ENCODE assay signal across 12 cellular contexts in genomic region chr17:37438141-37438540, GRCh38. TPM values are rescaled to one million over a fixed set of nuclear protein-coding genes. Genes with fewer than 3 reads are reported as not detected.
DNase-seq lines count a peak whose midpoint lies in the region; ATAC-seq and TF ChIP-seq lines count a peak whose summit lies in the region.
"Had no signal": no experiment of that assay in that cellular context is flagged by ENCODE, and none has a peak within 500 bp of the region (broad histone marks: within the 10 kb centered on the region; RNA-seq: fewer than 3 reads in every experiment).

No MANE protein-coding gene starts in this region.

- no peak overlapping the region for H3K9ac ChIP-seq in MM.1S (ENCODE audit: low read length)
- H3K9ac ChIP-seq in neural progenitor cell = no peak overlapping the region

- H3K4me3 ChIP-seq in MM.1S (ENCODE audit: low read length) = no peak overlapping the region
- no peak overlapping the region for H3K4me3 ChIP-seq in neural progenitor cell
- H3K4me3 ChIP-seq in uterus = no peak overlapping the region

- no peaks in the 10 kb centered on the region for H3K4me1 Mint-ChIP-seq in neural progenitor cell
- H3K4me1 Mint-ChIP-seq in natural killer cell treated with Interleukin-12 subunit alpha and Interleukin-12 subunit beta and Interleukin-15 and Interleukin-18, amount 100 ng/mL, for 72 hours (ENCODE audit: low read depth in 2 of 2) = peaks cover 0 to 5% of the 10 kb centered on the region in 2 donors

- no peak for ATAC-seq in natural killer cell treated with Interleukin-12 subunit alpha and Interleukin-12 subunit beta and Interleukin-15 and Interleukin-18, amount 100 ng/mL, for 72 hours

- peaks cover 21% of the 10 kb centered on the region for H3K36me3 Mint-ChIP-seq in neural progenitor cell
- H3K36me3 Mint-ChIP-seq in natural killer cell treated with Interleukin-12 subunit alpha and Interleukin-12 subunit beta and Interleukin-15 and Interleukin-18, amount 100 ng/mL, for 72 hours = peaks cover 16% of the 10 kb centered on the region

- H3F3A ChIP-seq in MM.1S (ENCODE audit: insufficient read depth, low read length) (peaks cover 14% of the 10 kb centered on the region), neural progenitor cell (ENCODE audit: low read depth) (no peaks in the 10 kb centered on the region)

- H4K20me1 ChIP-seq in MM.1S (ENCODE audit: insufficient read depth, low read length) (no peaks in the 10 kb centered on the region), neural progenitor cell (ENCODE audit: low read depth) (no peaks in the 10 kb centered on the region)

- H2AFZ ChIP-seq in MM.1S (ENCODE audit: low read length) (no peak overlapping the region), neural progenitor cell (replicated peaks) (no peak overlapping the region)

- no peak overlapping the region for H3K27ac Mint-ChIP-seq in neural progenitor cell
- H3K27ac Mint-ChIP-seq in natural killer cell treated with Interleukin-12 subunit alpha and Interleukin-12 subunit beta and Interleukin-15 and Interleukin-18, amount 100 ng/mL, for 72 hours = no peak overlapping the region
- H3K27ac Mint-ChIP-seq: activated naive CD8-positive, alpha-beta T cell treated with anti-CD3 and anti-CD28 coated beads, Interleukin-2, amount 10 ng/mL, durations not matched to agents 7 days and 5 days; stimulated activated naive CD8-positive, alpha-beta T cell treated with anti-CD3 and anti-CD28 coated beads, Interleukin-15, Interleukin-2, amounts not matched to agents 100 ng/mL and 50 ng/mL, for 24 hours had no signal

- H3K9me2 ChIP-seq in MM.1S (replicated peaks; ENCODE audit: insufficient read depth, low read length) = no peaks in the 10 kb centered on the region

- H3K4me2 ChIP-seq in MM.1S (ENCODE audit: low read depth, low read length) (no peak overlapping the region), neural progenitor cell (no peak overlapping the region)

- no peaks in the 10 kb centered on the region for H3K79me2 ChIP-seq in MM.1S (ENCODE audit: low read length)
- H3K79me2 ChIP-seq in neural progenitor cell (ENCODE audit: low read depth) = no peaks in the 10 kb centered on the region

- H3K4me1 ChIP-seq in MM.1S (ENCODE audit: low read length) = peaks cover 22% of the 10 kb centered on the region
- no peaks in the 10 kb centered on the region for H3K4me1 ChIP-seq in neural progenitor cell
- no peaks in the 10 kb centered on the region for H3K4me1 ChIP-seq in uterus

- peaks cover 2% of the 10 kb centered on the region for H3K27me3 Mint-ChIP-seq in neural progenitor cell (ENCODE audit: insufficient read depth, low read depth)
- no peaks in the 10 kb centered on the region for H3K27me3 Mint-ChIP-seq in natural killer cell treated with Interleukin-12 subunit alpha and Interleukin-12 subunit beta and Interleukin-15 and Interleukin-18, amount 100 ng/mL, for 72 hours
- H3K27me3 Mint-ChIP-seq: activated naive CD8-positive, alpha-beta T cell treated with anti-CD3 and anti-CD28 coated beads, Interleukin-2, amount 10 ng/mL, durations not matched to agents 7 days and 5 days; stimulated activated naive CD8-positive, alpha-beta T cell treated with anti-CD3 and anti-CD28 coated beads, Interleukin-15, Interleukin-2, amounts not matched to agents 100 ng/mL and 50 ng/mL, for 24 hours had no signal

- H3K9me3 Mint-ChIP-seq in neural progenitor cell = no peaks in the 10 kb centered on the region
- H3K9me3 Mint-ChIP-seq in natural killer cell treated with Interleukin-12 subunit alpha and Interleukin-12 subunit beta and Interleukin-15 and Interleukin-18, amount 100 ng/mL, for 72 hours = no peaks in the 10 kb centered on the region
- H3K9me3 Mint-ChIP-seq: activated naive CD8-positive, alpha-beta T cell treated with anti-CD3 and anti-CD28 coated beads, Interleukin-2, amount 10 ng/mL, durations not matched to agents 7 days and 5 days; stimulated activated naive CD8-positive, alpha-beta T cell treated with anti-CD3 and anti-CD28 coated beads, Interleukin-15, Interleukin-2, amounts not matched to agents 100 ng/mL and 50 ng/mL, for 24 hours had no signal

- no peak overlapping the region for H3K4me3 Mint-ChIP-seq in neural progenitor cell
- H3K4me3 Mint-ChIP-seq in natural killer cell treated with Interleukin-12 subunit alpha and Interleukin-12 subunit beta and Interleukin-15 and Interleukin-18, amount 100 ng/mL, for 72 hours = no peak overlapping the region
- H3K4me3 Mint-ChIP-seq: activated naive CD8-positive, alpha-beta T cell treated with anti-CD3 and anti-CD28 coated beads, Interleukin-2, amount 10 ng/mL, durations not matched to agents 7 days and 5 days; stimulated activated naive CD8-positive, alpha-beta T cell treated with anti-CD3 and anti-CD28 coated beads, Interleukin-15, Interleukin-2, amounts not matched to agents 100 ng/mL and 50 ng/mL, for 24 hours had no signal

- no peak for TF ChIP-seq POLR2A in uterus (IDR thresholded peaks at IDR 0.05)

- H3K27ac ChIP-seq in MM.1S (ENCODE audit: low read length) = no peak overlapping the region
- H3K27ac ChIP-seq in neural progenitor cell = no peak overlapping the region
- no peak overlapping the region for H3K27ac ChIP-seq in uterus

- intact Hi-C loops in uterus (cut with DNase I; ENCODE audit: low total_unique reads) = no loop called here

- no peaks in the 10 kb centered on the region for H3K27me3 ChIP-seq in MM.1S (replicated peaks; ENCODE audit: insufficient read depth, low read length)
- no peaks in the 10 kb centered on the region for H3K27me3 ChIP-seq in neural progenitor cell
- H3K27me3 ChIP-seq in uterus = no peaks in the 10 kb centered on the region

- TF ChIP-seq CTCF in MM.1S (IDR thresholded peaks at IDR 0.05; ENCODE audit: low read length) = peak; percentile 18; the same call in 1 of the 2 replicates
- TF ChIP-seq CTCF in neural progenitor cell (IDR thresholded peaks at IDR 0.05) = peak; percentile 48
- TF ChIP-seq CTCF in uterus (IDR thresholded peaks at IDR 0.05) = no peak

- H3K9me3 ChIP-seq in MM.1S (replicated peaks; ENCODE audit: insufficient read depth, low read length) (no peaks in the 10 kb centered on the region), neural progenitor cell (ENCODE audit: low read depth) (no peaks in the 10 kb centered on the region), uterus (no peaks in the 10 kb centered on the region)

- peak; percentile 16 for DNase-seq in ELR (ENCODE audit: low read depth)
- no peak for DNase-seq in MM.1S
- peak; percentile 21 for DNase-seq in dermis blood vessel endothelial cell
- DNase-seq in neural progenitor cell (ENCODE audit: low spot score) = no peak
- DNase-seq in foreskin melanocyte = no peak
- no peak for DNase-seq in uterus
- DNase-seq in natural killer cell treated with Interleukin-12 subunit alpha and Interleukin-12 subunit beta and Interleukin-15 and Interleukin-18, amount 100 ng/mL, for 72 hours (ENCODE audit: low spot score) = no peak
- DNase-seq in HK-2 (ENCODE audit: unreplicated experiment) = no peak
- DNase-seq: activated CD4-positive, CD25-positive, alpha-beta regulatory T cell; activated naive CD8-positive, alpha-beta T cell treated with anti-CD3 and anti-CD28 coated beads, Interleukin-2, amount 10 ng/mL, durations not matched to agents 7 days and 5 days; hypothalamus had no signal

- H3K36me3 ChIP-seq in MM.1S (replicated peaks; ENCODE audit: insufficient read depth, low read length) = no peaks in the 10 kb centered on the region; the same call in 1 of the 2 replicates
- no peaks in the 10 kb centered on the region for H3K36me3 ChIP-seq in neural progenitor cell
- no peaks in the 10 kb centered on the region for H3K36me3 ChIP-seq in uterus

RNA-seq across cellular contexts. Expression of gene TADA2A, which starts 31.5 kb away (rescaled TPM):
- total RNA-seq in dermis blood vessel endothelial cell (22.3 and 22.4 TPM in 2 replicates), neural progenitor cell (ENCODE audit: low replicate concordance) (25.4 and 30.7 TPM in 2 replicates), uterus (10 to 100 TPM; 13.8 to 40.8 (median 22.0) TPM)
- 10 to 100 TPM; 30.5 to 55.4 TPM for total RNA-seq in natural killer cell treated with Interleukin-12 subunit alpha and Interleukin-12 subunit beta and Interleukin-15 and Interleukin-18, amount 100 ng/mL, for 72 hours

RNA-seq across cellular contexts. Expression of gene ACACA, which starts 31.5 kb away (rescaled TPM):
- 36.6 and 73.2 TPM in 2 replicates for total RNA-seq in dermis blood vessel endothelial cell
- 88.6 and 94.9 TPM in 2 replicates for total RNA-seq in neural progenitor cell (ENCODE audit: low replicate concordance)
- 10 to 100 TPM in 3 of 4 donors, 1 to 10 TPM in 1; 4.7 to 75.1 (median 41.9) TPM for total RNA-seq in uterus
- 100 to 1,000 TPM in 1 of 2 donors, 10 to 100 TPM in 1; 41.9 to 126 TPM for total RNA-seq in natural killer cell treated with Interleukin-12 subunit alpha and Interleukin-12 subunit beta and Interleukin-15 and Interleukin-18, amount 100 ng/mL, for 72 hours

RNA-seq across cellular contexts. Expression of gene DUSP14, which starts 51.5 kb away (rescaled TPM):
- 31.1 and 34.4 TPM in 2 replicates for total RNA-seq in dermis blood vessel endothelial cell
- total RNA-seq in neural progenitor cell (ENCODE audit: low replicate concordance) = 17.3 and 21.6 TPM in 2 replicates
- total RNA-seq in uterus = 10 to 100 TPM; 10.4 to 70.0 (median 32.6) TPM
- total RNA-seq in natural killer cell treated with Interleukin-12 subunit alpha and Interleukin-12 subunit beta and Interleukin-15 and Interleukin-18, amount 100 ng/mL, for 72 hours = 10 to 100 TPM in 1 of 2 donors, 1 to 10 TPM in 1; 8.2 to 10.2 TPM

Comparison
In these comparisons a context has a peak if more than half of its experiments do, and no peak if none do; other contexts are left out.
1. DNase-seq: peak in ELR (single experiment) and dermis blood vessel endothelial cell (single experiment); none in MM.1S (single experiment), neural progenitor cell (single experiment), foreskin melanocyte (single experiment), uterus (0 of 2), natural killer cell treated with Interleukin-12 subunit alpha and Interleukin-12 subunit beta and Interleukin-15 and Interleukin-18, amount 100 ng/mL, for 72 hours (single experiment) and HK-2 (single experiment).
2. CTCF ChIP-seq: peak in MM.1S (single experiment) and neural progenitor cell (single experiment); none in uterus (0 of 4).